Comparison of ENCODE assay signal across 8 cellular contexts in the genomic region with DNA sequence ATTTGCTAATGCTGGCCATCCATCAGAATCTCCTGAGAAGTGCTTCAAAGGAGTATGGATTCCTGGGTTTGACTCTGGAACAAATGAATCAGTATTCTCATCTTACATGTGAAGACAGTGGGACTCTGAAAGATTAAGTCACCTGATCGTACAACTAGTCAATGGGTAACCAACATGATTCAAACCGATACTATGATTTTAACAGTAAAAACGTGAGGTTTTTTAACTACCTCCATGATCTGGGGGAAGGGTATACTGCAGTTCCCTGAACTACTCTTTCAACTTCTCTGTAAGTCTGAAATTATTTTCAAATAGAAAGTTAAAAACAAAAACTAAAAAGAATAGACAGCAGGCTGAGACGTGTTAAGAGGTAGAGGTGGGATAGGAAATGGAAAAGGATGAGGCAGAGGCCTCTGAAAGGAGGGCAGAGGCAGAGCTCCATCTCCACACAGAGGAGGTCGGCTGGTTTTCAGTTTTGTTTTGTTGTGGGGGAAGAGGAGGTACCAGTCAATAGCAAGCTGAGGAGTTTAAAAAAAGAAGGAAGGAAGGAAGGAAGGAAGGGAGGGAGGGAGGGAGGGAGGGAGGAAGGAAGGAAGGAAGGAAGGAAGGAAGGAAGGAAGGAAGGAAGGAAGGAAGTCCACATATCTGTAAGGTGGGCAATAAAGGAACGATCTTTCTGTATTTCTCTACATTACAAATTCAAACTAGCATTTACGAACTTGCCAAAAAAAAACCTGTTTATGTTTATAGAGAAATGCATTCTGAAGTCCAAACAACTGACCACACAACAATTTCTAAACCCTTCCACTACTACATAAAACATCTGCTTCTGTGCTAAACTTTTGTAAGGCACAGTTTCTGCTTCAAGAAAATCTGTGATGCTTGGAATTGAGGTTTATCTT.
DNase-seq lines count a peak whose midpoint lies in the region; ATAC-seq and TF ChIP-seq lines count a peak whose summit lies in the region.

No MANE protein-coding gene starts in this region.

- WGBS in trophoblast cell (ENCODE audit: extremely low coverage, insufficient coverage, insufficient read length), result no CpG with 5 or more reads among the region's 7 CpGs

- H3K4me3 ChIP-seq in trophoblast cell (ENCODE audit: low read depth, low read length) (no peak overlapping the region), osteoblast (ENCODE audit: insufficient read depth, low read length) (no peak overlapping the region)

- ATAC-seq in GM18858 (IDR thresholded peaks at IDR 0.05; ENCODE audit: unreplicated experiment), result peak; percentile 65
- ATAC-seq in HG02588 (IDR thresholded peaks at IDR 0.05; ENCODE audit: unreplicated experiment), result peak; percentile 78

- intact Hi-C loops in posterior vena cava (cut with DNase I), result no loop called here

- H2AFZ ChIP-seq in trophoblast cell (ENCODE audit: insufficient read depth, low read length, poor library complexity), result no peak overlapping the region
- no peak overlapping the region for H2AFZ ChIP-seq in osteoblast (ENCODE audit: low read length)

- H4K20me1 ChIP-seq in osteoblast (ENCODE audit: insufficient read depth, low read length), result no peaks in the 10 kb centered on the region

- H4K8ac ChIP-seq in trophoblast cell (ENCODE audit: low read depth, low read length), result no peak overlapping the region

- DNase-seq in stimulated activated CD4-positive, alpha-beta T cell treated with anti-CD3 and anti-CD28 coated beads, Interleukin-12 subunit alpha, Interleukin-12 subunit beta, amount 100 ng/mL, for 4 hours, result peak; percentile 18
- DNase-seq in KBM-7 (no peak), trophoblast cell (no peak), posterior vena cava (ENCODE audit: low spot score) (no peak), osteoblast (ENCODE audit: insufficient read length, low spot score, missing footprints) (no peak)

- H3K23ac ChIP-seq in trophoblast cell (ENCODE audit: low read length), result no peak overlapping the region

- no peak overlapping the region for H3K4ac ChIP-seq in trophoblast cell (ENCODE audit: low read depth, low read length)

- no peak overlapping the region for H4K91ac ChIP-seq in trophoblast cell (ENCODE audit: low read depth, low read length)

- H3K27ac ChIP-seq in VCaP, result peak overlapping the region; percentile 52
- no peak overlapping the region for H3K27ac ChIP-seq in trophoblast cell (ENCODE audit: low read depth, low read length)
- H3K27ac ChIP-seq in osteoblast (ENCODE audit: low read depth, low read length), result no peak overlapping the region

- H3K9me3 ChIP-seq in trophoblast cell (ENCODE audit: insufficient read depth, low read depth, low read length), result no peaks in the 10 kb centered on the region
- no peaks in the 10 kb centered on the region for H3K9me3 ChIP-seq in osteoblast (ENCODE audit: low read depth, low read length)

- H2AK5ac ChIP-seq in trophoblast cell (ENCODE audit: low read length), result no peak overlapping the region

- H3K4me1 ChIP-seq in trophoblast cell (ENCODE audit: control insufficient read depth in 1 of 2, insufficient read depth in 2 of 2, low read length in 2 of 2) (no peaks in the 10 kb centered on the region), osteoblast (ENCODE audit: insufficient read depth, low read length) (no peaks in the 10 kb centered on the region)

- H3K27me3 ChIP-seq in trophoblast cell (ENCODE audit: insufficient read depth, low read length) (no peaks in the 10 kb centered on the region), osteoblast (ENCODE audit: insufficient read depth, low read length) (no peaks in the 10 kb centered on the region)

- H3K9ac ChIP-seq in trophoblast cell (ENCODE audit: low read length), result no peak overlapping the region

- H3K79me2 ChIP-seq in trophoblast cell (ENCODE audit: control insufficient read depth, insufficient read depth, low read length, poor library complexity) (no peaks in the 10 kb centered on the region), osteoblast (ENCODE audit: insufficient read depth, low read length) (peaks cover 13% of the 10 kb centered on the region)

- TF ChIP-seq CTCF in VCaP (conservative IDR thresholded peaks at IDR 0.05), result no peak
- TF ChIP-seq CTCF in osteoblast (IDR thresholded peaks at IDR 0.05; ENCODE audit: extremely low read depth, low read depth, low read length), result no peak

- H4K12ac ChIP-seq in trophoblast cell (ENCODE audit: low read depth, low read length), result no peak overlapping the region

- no peak overlapping the region for H3K4me2 ChIP-seq in trophoblast cell (ENCODE audit: low read length)
- H3K4me2 ChIP-seq in osteoblast (ENCODE audit: insufficient read depth, low read length), result no peak overlapping the region

- in situ Hi-C loops in KBM-7 (cut with MboI; ENCODE audit: low pct_unique_long_range_greater_than_20kb, low sequenced_read_pairs), result no loop called here

- no peak overlapping the region for H2BK120ac ChIP-seq in trophoblast cell (ENCODE audit: insufficient read depth, low read length, poor library complexity)

- no peak overlapping the region for H2BK5ac ChIP-seq in trophoblast cell (ENCODE audit: low read depth, low read length, poor library complexity)

- H3K14ac ChIP-seq in trophoblast cell (ENCODE audit: low read length), result no peak overlapping the region

- H3K79me1 ChIP-seq in trophoblast cell (ENCODE audit: low read length), result no peaks in the 10 kb centered on the region

- H3K36me3 ChIP-seq in trophoblast cell (ENCODE audit: control insufficient read depth in 1 of 2, insufficient read depth in 2 of 2, low read length in 2 of 2), result peaks cover 0 to 2% of the 10 kb centered on the region in 2 experiments
- H3K36me3 ChIP-seq in osteoblast (ENCODE audit: insufficient read depth, low read length), result no peaks in the 10 kb centered on the region

- H2BK12ac ChIP-seq in trophoblast cell (ENCODE audit: low read length), result no peak overlapping the region

- H3K18ac ChIP-seq in trophoblast cell (ENCODE audit: low read length), result no peak overlapping the region
